ENCODE assay signal across 4 cellular contexts in the genomic region with DNA sequence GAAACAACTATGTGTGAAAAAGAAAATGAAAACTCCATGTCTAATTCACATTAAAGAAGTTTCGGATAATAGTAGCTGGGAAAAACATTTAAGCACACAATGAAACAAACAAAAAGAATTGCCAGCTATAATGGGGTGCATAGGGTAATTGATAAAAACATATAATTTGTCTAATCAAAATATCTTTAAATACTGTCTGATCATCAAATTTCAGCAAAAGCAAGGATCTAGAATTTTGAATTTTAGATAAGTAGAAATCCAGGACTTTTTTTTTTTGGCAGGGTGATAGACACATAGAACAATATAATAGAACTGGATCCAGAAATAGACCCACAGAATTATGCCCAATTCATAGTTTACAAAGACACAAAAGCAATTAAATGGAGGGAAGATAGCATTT.
TF ChIP-seq lines count a peak whose summit lies in the region.

No MANE protein-coding gene starts in this region.

TF ChIP-seq in HepG2, 621 proteins besides CTCF, POLR2A, EP300 and RAD21:
- TF ChIP-seq, protein P1, sequence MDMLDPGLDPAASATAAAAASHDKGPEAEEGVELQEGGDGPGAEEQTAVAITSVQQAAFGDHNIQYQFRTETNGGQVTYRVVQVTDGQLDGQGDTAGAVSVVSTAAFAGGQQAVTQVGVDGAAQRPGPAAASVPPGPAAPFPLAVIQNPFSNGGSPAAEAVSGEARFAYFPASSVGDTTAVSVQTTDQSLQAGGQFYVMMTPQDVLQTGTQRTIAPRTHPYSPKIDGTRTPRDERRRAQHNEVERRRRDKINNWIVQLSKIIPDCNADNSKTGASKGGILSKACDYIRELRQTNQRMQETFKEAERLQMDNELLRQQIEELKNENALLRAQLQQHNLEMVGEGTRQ (IDR thresholded peaks at IDR 0.05; ENCODE audit: low read depth, low read length) = no peak
- TF ChIP-seq, protein P1 (CRISPR knock-in tag; IDR thresholded peaks at IDR 0.05; ENCODE audit: borderline replicate concordance) = no peak
- peak; percentile 45; the same call in 1 of the 2 replicates for TF ChIP-seq MAFF (IDR thresholded peaks at IDR 0.05; ENCODE audit: low read depth, low read length)
- TF ChIP-seq MAFK (conservative IDR thresholded peaks at IDR 0.05 in 1 of 2, IDR thresholded peaks at IDR 0.05 in 1 of 2; ENCODE audit: low read length in 2 of 2) = peak; percentile 50 to 68; a peak in 3 of 4 replicates

TF ChIP-seq in A549, 52 proteins besides CTCF, POLR2A, EP300 and RAD21:
- peak; percentile 65 for TF ChIP-seq MAFK (IDR thresholded peaks at IDR 0.05; ENCODE audit: partially characterized antibody)
- TF ChIP-seq, protein P2, sequence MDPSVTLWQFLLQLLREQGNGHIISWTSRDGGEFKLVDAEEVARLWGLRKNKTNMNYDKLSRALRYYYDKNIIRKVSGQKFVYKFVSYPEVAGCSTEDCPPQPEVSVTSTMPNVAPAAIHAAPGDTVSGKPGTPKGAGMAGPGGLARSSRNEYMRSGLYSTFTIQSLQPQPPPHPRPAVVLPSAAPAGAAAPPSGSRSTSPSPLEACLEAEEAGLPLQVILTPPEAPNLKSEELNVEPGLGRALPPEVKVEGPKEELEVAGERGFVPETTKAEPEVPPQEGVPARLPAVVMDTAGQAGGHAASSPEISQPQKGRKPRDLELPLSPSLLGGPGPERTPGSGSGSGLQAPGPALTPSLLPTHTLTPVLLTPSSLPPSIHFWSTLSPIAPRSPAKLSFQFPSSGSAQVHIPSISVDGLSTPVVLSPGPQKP (IDR thresholded peaks at IDR 0.05; ENCODE audit: low read depth, low read length) = no peak

TF ChIP-seq in IMR-90, 13 proteins besides CTCF, POLR2A, EP300 and RAD21:
- TF ChIP-seq MXI1 (IDR thresholded peaks at IDR 0.05; ENCODE audit: borderline replicate concordance, low read depth, low read length) (no peak), CHD1 (IDR thresholded peaks at IDR 0.05; ENCODE audit: low read depth, low read length) (no peak), SMC3 (IDR thresholded peaks at IDR 0.05; ENCODE audit: low read depth, low read length) (no peak), MAFK (IDR thresholded peaks at IDR 0.05; ENCODE audit: low read depth, low read length) (peak; percentile 38; the same call in 1 of the 2 replicates), RFX5 (IDR thresholded peaks at IDR 0.05; ENCODE audit: low read depth, low read length) (no peak), CEBPB (IDR thresholded peaks at IDR 0.05; ENCODE audit: low read depth, low read length) (no peak)
- TF ChIP-seq, protein P1 (IDR thresholded peaks at IDR 0.05; ENCODE audit: low read depth, low read length) = no peak

TF ChIP-seq in K562, 482 proteins besides CTCF, POLR2A, EP300 and RAD21:
- TF ChIP-seq OTX1 (CRISPR knock-in tag; IDR thresholded peaks at IDR 0.05) = no peak
- TF ChIP-seq, protein P3, sequence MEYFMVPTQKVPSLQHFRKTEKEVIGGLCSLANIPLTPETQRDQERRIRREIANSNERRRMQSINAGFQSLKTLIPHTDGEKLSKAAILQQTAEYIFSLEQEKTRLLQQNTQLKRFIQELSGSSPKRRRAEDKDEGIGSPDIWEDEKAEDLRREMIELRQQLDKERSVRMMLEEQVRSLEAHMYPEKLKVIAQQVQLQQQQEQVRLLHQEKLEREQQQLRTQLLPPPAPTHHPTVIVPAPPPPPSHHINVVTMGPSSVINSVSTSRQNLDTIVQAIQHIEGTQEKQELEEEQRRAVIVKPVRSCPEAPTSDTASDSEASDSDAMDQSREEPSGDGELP (CRISPR knock-in tag; IDR thresholded peaks at IDR 0.05; ENCODE audit: borderline replicate concordance) = no peak
- peak; percentile 63 for TF ChIP-seq ZNF316 (IDR thresholded peaks at IDR 0.05)
- TF ChIP-seq MAFG (tag; conservative IDR thresholded peaks at IDR 0.05) = peak; percentile 28; the same call in 1 of the 2 replicates
- TF ChIP-seq, protein P4, sequence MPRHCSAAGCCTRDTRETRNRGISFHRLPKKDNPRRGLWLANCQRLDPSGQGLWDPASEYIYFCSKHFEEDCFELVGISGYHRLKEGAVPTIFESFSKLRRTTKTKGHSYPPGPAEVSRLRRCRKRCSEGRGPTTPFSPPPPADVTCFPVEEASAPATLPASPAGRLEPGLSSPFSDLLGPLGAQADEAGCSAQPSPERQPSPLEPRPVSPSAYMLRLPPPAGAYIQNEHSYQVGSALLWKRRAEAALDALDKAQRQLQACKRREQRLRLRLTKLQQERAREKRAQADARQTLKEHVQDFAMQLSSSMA (CRISPR knock-in tag; IDR thresholded peaks at IDR 0.05) = no peak
- TF ChIP-seq DACH1 (IDR thresholded peaks at IDR 0.05; ENCODE audit: partially characterized antibody) = no peak
